14 cellular contexts compared by ENCODE assay signal in the genomic region with DNA sequence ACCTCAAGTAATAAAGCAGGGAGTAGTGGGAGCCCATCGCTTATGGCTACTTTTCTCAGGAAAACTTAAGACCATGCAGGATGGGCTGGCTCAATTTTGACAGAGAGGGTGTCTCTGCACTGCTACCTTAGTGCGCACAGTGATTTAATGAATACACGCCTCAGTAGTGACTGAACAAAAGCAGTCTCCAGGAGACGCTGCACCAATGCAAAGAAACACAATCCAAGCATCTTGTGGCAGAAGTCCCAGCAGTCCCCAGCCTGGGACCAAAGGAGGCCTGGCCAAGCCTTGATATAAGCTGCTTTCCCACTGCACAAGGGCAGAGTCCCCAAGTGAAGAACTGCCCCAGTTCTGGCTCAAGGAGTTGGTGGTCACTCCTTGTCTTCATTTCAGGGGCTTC.
"Had no signal": no experiment of that assay in that cellular context is flagged by ENCODE, and none has a peak within 500 bp of the region (broad histone marks: within the 10 kb centered on the region; RNA-seq: fewer than 3 reads in every experiment).

No MANE protein-coding gene starts in this region.

- H3K4me1 ChIP-seq: lower lobe of right lung, upper lobe of left lung had no signal

- H3K27me3 ChIP-seq: body of pancreas, esophagus muscularis mucosa, upper lobe of left lung had no signal

- H3K4me3 ChIP-seq: body of pancreas, dorsolateral prefrontal cortex, esophagus muscularis mucosa, lower lobe of right lung, upper lobe of left lung had no signal

- H3K27ac ChIP-seq: body of pancreas, lower lobe of right lung, upper lobe of left lung had no signal

- H3K4me3 Mint-ChIP-seq: activated naive CD4-positive, alpha-beta T cell treated with anti-CD3 and anti-CD28 coated beads for 36 hours; activated T-helper 17 cell treated with anti-CD3 and anti-CD28 coated beads, Interleukin-2, amount 50 U/mL, for 72 hours; naive thymus-derived CD4-positive, alpha-beta T cell; T-helper 17 cell had no signal

- DNase-seq: activated CD4-positive, alpha-beta T cell treated with anti-CD3 and anti-CD28 coated beads, Interleukin-2, amount 50 U/mL, for 1 hour; activated CD4-positive, CD25-positive, alpha-beta regulatory T cell; activated naive CD4-positive, alpha-beta T cell treated with anti-CD3 and anti-CD28 coated beads for 36 hours; activated T-cell treated with anti-CD3 and anti-CD28 coated beads for 4 hours; body of pancreas; glutamatergic neuron; left cardiac atrium; lower lobe of right lung; naive thymus-derived CD4-positive, alpha-beta T cell; T-helper 17 cell; upper lobe of left lung had no signal

- ATAC-seq: activated T-helper 17 cell treated with anti-CD3 and anti-CD28 coated beads, Interleukin-2, amount 50 U/mL, for 72 hours; body of pancreas; left cardiac atrium; lower lobe of right lung; naive thymus-derived CD4-positive, alpha-beta T cell; T-helper 17 cell had no signal

- H3K36me3 ChIP-seq: esophagus muscularis mucosa, lower lobe of right lung, upper lobe of left lung had no signal

- H3K27ac Mint-ChIP-seq: activated naive CD4-positive, alpha-beta T cell treated with anti-CD3 and anti-CD28 coated beads for 36 hours; activated T-helper 17 cell treated with anti-CD3 and anti-CD28 coated beads, Interleukin-2, amount 50 U/mL, for 72 hours; naive thymus-derived CD4-positive, alpha-beta T cell; T-helper 17 cell had no signal

- H3K9me3 ChIP-seq: body of pancreas, esophagus muscularis mucosa, lower lobe of right lung, upper lobe of left lung had no signal

- H3K4me1 Mint-ChIP-seq: activated T-helper 17 cell treated with anti-CD3 and anti-CD28 coated beads, Interleukin-2, amount 50 U/mL, for 72 hours; T-helper 17 cell had no signal

- H3K9me3 Mint-ChIP-seq: activated naive CD4-positive, alpha-beta T cell treated with anti-CD3 and anti-CD28 coated beads for 36 hours; activated T-helper 17 cell treated with anti-CD3 and anti-CD28 coated beads, Interleukin-2, amount 50 U/mL, for 72 hours had no signal
